ENCODE assay signal across 12 cellular contexts in genomic region chr13:49859568-49859967, GRCh38.
DNase-seq lines count a peak whose midpoint lies in the region; ATAC-seq and TF ChIP-seq lines count a peak whose summit lies in the region.
"Had no signal": no experiment of that assay in that cellular context is flagged by ENCODE, and none has a peak within 500 bp of the region (broad histone marks: within the 10 kb centered on the region; RNA-seq: fewer than 3 reads in every experiment).

No MANE protein-coding gene starts in this region.

- H3K27ac ChIP-seq in SJSA1 = peak overlapping the region; percentile 97
- peak overlapping the region in 1 of 4 donors; percentile 2 for H3K27ac ChIP-seq in gastrocnemius medialis
- no peak overlapping the region for H3K27ac ChIP-seq in coronary artery

- DNase-seq in ELF-1 (ENCODE audit: low read depth, low spot score) = peak; percentile 58
- DNase-seq in SJSA1 (ENCODE audit: low read depth in 1 of 2, low spot score in 2 of 2) = peak; percentile 76 to 89
- peak; percentile 92 for DNase-seq in fibroblast of the aortic adventitia (ENCODE audit: low read depth)
- peak in 1 of 2 donors; percentile 59 for DNase-seq in gastrocnemius medialis
- DNase-seq in NCI-H1694 (lab: John Stamatoyannopoulos, UW) = no peak
- no peak for DNase-seq in coronary artery (ENCODE audit: low spot score)
- no peak for DNase-seq in dermis blood vessel endothelial cell
- DNase-seq in stimulated activated CD4-positive, alpha-beta T cell treated with anti-CD3 and anti-CD28 coated beads, Interleukin-2, amount 100 ng/mL, for 48 hours = no peak
- DNase-seq: activated CD4-positive, alpha-beta T cell treated with anti-CD3 and anti-CD28 coated beads for 36 hours; activated naive CD4-positive, alpha-beta T cell treated with Interleukin-2 at 50 U/mL for 16 hours; NCI-H2107; RPMI8226 had no signal

- H3K4me3 ChIP-seq in SJSA1 (no peak overlapping the region), fibroblast of the aortic adventitia (ENCODE audit: low read depth, low read length) (no peak overlapping the region), gastrocnemius medialis (no peak overlapping the region), coronary artery (no peak overlapping the region)

- no peaks in the 10 kb centered on the region for H3K27me3 ChIP-seq in SJSA1 (replicated peaks)
- no peaks in the 10 kb centered on the region for H3K27me3 ChIP-seq in gastrocnemius medialis

- H3K36me3 ChIP-seq in SJSA1 (no peaks in the 10 kb centered on the region), gastrocnemius medialis (no peaks in the 10 kb centered on the region)

- in situ Hi-C loops in gastrocnemius medialis (cut with MboI; ENCODE audit: low sequenced_read_pairs in 4 of 4) = no loop called here

- no peaks in the 10 kb centered on the region for H3K9me3 ChIP-seq in SJSA1 (replicated peaks)
- no peaks in the 10 kb centered on the region for H3K9me3 ChIP-seq in gastrocnemius medialis

- ATAC-seq in gastrocnemius medialis = peak; percentile 72 to 78
- ATAC-seq: activated CD4-positive, alpha-beta T cell treated with anti-CD3 and anti-CD28 coated beads for 36 hours had no signal

- intact Hi-C loops in gastrocnemius medialis (cut with DNase I; ENCODE audit: low total_unique reads) = no loop called here

- peaks cover 43% of the 10 kb centered on the region for H3K4me1 ChIP-seq in SJSA1 (replicated peaks)
- H3K4me1 ChIP-seq in gastrocnemius medialis = peaks cover 0 to 9% of the 10 kb centered on the region in 2 donors

- TF ChIP-seq POLR2A in gastrocnemius medialis (IDR thresholded peaks at IDR 0.05) = no peak

- TF ChIP-seq CTCF in fibroblast of the aortic adventitia (IDR thresholded peaks at IDR 0.05; ENCODE audit: insufficient read depth, low read length) (no peak), gastrocnemius medialis (IDR thresholded peaks at IDR 0.05 in 4 of 5, conservative IDR thresholded peaks at IDR 0.05 in 1 of 5) (no peak), coronary artery (IDR thresholded peaks at IDR 0.05) (no peak)

Comparison
In these comparisons a context has a peak if more than half of its experiments do, and no peak if none do; other contexts are left out.
1. DNase-seq: peak in ELF-1 (single experiment), SJSA1 (2 of 2) and fibroblast of the aortic adventitia (single experiment); none in NCI-H1694 (single experiment), coronary artery (single experiment), dermis blood vessel endothelial cell (single experiment) and stimulated activated CD4-positive, alpha-beta T cell treated with anti-CD3 and anti-CD28 coated beads, Interleukin-2, amount 100 ng/mL, for 48 hours (0 of 2).